18 cellular contexts compared by ENCODE assay signal in genomic region chr7:152735443-152736004, GRCh38. TPM values are rescaled to one million over a fixed set of nuclear protein-coding genes. Genes with fewer than 3 reads are reported as not detected.
DNase-seq lines count a peak whose midpoint lies in the region; ATAC-seq and TF ChIP-seq lines count a peak whose summit lies in the region.
"Had no signal": no experiment of that assay in that cellular context is flagged by ENCODE, and none has a peak within 500 bp of the region (broad histone marks: within the 10 kb centered on the region; RNA-seq: fewer than 3 reads in every experiment).

No MANE protein-coding gene starts in this region.

- no peaks in the 10 kb centered on the region; the same call in 1 of the 2 replicates for H3K9me3 ChIP-seq in Loucy (ENCODE audit: insufficient read depth, low read depth, low read length)
- peaks cover 16% of the 10 kb centered on the region for H3K9me3 ChIP-seq in WERI-Rb-1 (ENCODE audit: severe bottlenecking)

- H3K9me2 ChIP-seq in Loucy (replicated peaks; ENCODE audit: low read depth, low read length): no peaks in the 10 kb centered on the region

- no peak overlapping the region for H3K27ac ChIP-seq in WERI-Rb-1

- no peaks in the 10 kb centered on the region for H3K79me2 ChIP-seq in Loucy (ENCODE audit: insufficient read depth, low read length)

- H3K4me3 ChIP-seq in Loucy (ENCODE audit: low read length, poor library complexity, severe bottlenecking): no peak overlapping the region
- no peak overlapping the region for H3K4me3 ChIP-seq in WERI-Rb-1 (ENCODE audit: low read depth, low read length)

- no peak overlapping the region for H3K4me2 ChIP-seq in Loucy (ENCODE audit: low read depth, low read length, poor library complexity, severe bottlenecking)

- intact Hi-C loops in natural killer cell (cut with micrococcal nuclease): no loop called here

- no peaks in the 10 kb centered on the region for H3K4me1 Mint-ChIP-seq in natural killer cell
- H3K4me1 Mint-ChIP-seq: central memory CD8-positive, alpha-beta T cell; mesothelial cell of epicardium had no signal

- no peaks in the 10 kb centered on the region for H3K4me1 ChIP-seq in Loucy (ENCODE audit: insufficient read depth, low read length, poor library complexity, severe bottlenecking)

- H3F3A ChIP-seq in Loucy (ENCODE audit: low read depth): no peaks in the 10 kb centered on the region

- no peaks in the 10 kb centered on the region for H3K36me3 Mint-ChIP-seq in natural killer cell
- H3K36me3 Mint-ChIP-seq: mesothelial cell of epicardium had no signal

- H3K9ac ChIP-seq in Loucy (ENCODE audit: low read depth, low read length, poor library complexity, severe bottlenecking): no peak overlapping the region

- ATAC-seq in HG03571 (IDR thresholded peaks at IDR 0.05; ENCODE audit: unreplicated experiment) (no peak), natural killer cell (no peak)
- ATAC-seq: activated naive CD4-positive, alpha-beta T cell treated with anti-CD3 and anti-CD28 coated beads, Interleukin-2, amount 50 U/mL, for 72 hours; HCT116 had no signal

- H2AFZ ChIP-seq in Loucy (ENCODE audit: low read length): peak overlapping the region; percentile 36; the same call in 1 of the 2 replicates

- H3K27me3 ChIP-seq in Loucy (ENCODE audit: insufficient read depth, low read length, poor library complexity, severe bottlenecking) (no peaks in the 10 kb centered on the region), WERI-Rb-1 (ENCODE audit: insufficient read depth, low read depth, severe bottlenecking) (no peaks in the 10 kb centered on the region)

- H4K20me1 ChIP-seq in Loucy (ENCODE audit: insufficient read depth, low read length, poor library complexity, severe bottlenecking): no peaks in the 10 kb centered on the region

- DNase-seq in DMS79 treated with DMSO at 0.1 percent for 48 hours (lab: John Stamatoyannopoulos, UW): peak; percentile 83
- DNase-seq in WERI-Rb-1: peak; percentile 22
- peak; percentile 32 for DNase-seq in iPS-NIHi7 (ENCODE audit: extremely low spot score)
- DNase-seq in foreskin melanocyte: no peak
- no peak for DNase-seq in hypothalamus (lab: John Stamatoyannopoulos, UW)
- DNase-seq in natural killer cell: no peak
- DNase-seq: activated CD4-positive, alpha-beta T cell treated with anti-CD3 and anti-CD28 coated beads for 48 hours; DMS 273 treated with DMSO at 0.1 percent for 48 hours; islet precursor cell; NCI-H1436 treated with DMSO at 0.1 percent for 48 hours; small intestine; stimulated activated naive CD4-positive, alpha-beta T cell had no signal

- H3K36me3 ChIP-seq in Loucy (ENCODE audit: insufficient read depth, low read length) (no peaks in the 10 kb centered on the region), WERI-Rb-1 (no peaks in the 10 kb centered on the region)

- no peak overlapping the region for H3K27ac Mint-ChIP-seq in natural killer cell
- H3K27ac Mint-ChIP-seq: activated naive CD4-positive, alpha-beta T cell treated with anti-CD3 and anti-CD28 coated beads, Interleukin-2, amount 50 U/mL, for 72 hours; mesothelial cell of epicardium had no signal

- H3K27me3 Mint-ChIP-seq in natural killer cell (ENCODE audit: low read depth in 2 of 2): peaks cover 0 to 5% of the 10 kb centered on the region in 2 donors

- no peak overlapping the region for H3K4me3 Mint-ChIP-seq in natural killer cell
- H3K4me3 Mint-ChIP-seq: central memory CD8-positive, alpha-beta T cell; mesothelial cell of epicardium had no signal

- peaks cover 0 to 4% of the 10 kb centered on the region in 2 donors for H3K9me3 Mint-ChIP-seq in natural killer cell
- H3K9me3 Mint-ChIP-seq: central memory CD8-positive, alpha-beta T cell had no signal

- TF ChIP-seq CTCF in Loucy (conservative IDR thresholded peaks at IDR 0.05; ENCODE audit: low read length) (no peak), WERI-Rb-1 (IDR thresholded peaks at IDR 0.05; ENCODE audit: low read depth, low read length) (no peak), natural killer cell (IDR thresholded peaks at IDR 0.05) (no peak)

RNA-seq across cellular contexts. Expression of gene ACTR3B, which starts 24.0 kb away (rescaled TPM):
- 1 to 10 TPM; 7.9 to 8.0 (median 8.0) TPM for total RNA-seq in natural killer cell

RNA-seq across cellular contexts. Expression of gene XRCC2, which starts 59.6 kb away (rescaled TPM):
- total RNA-seq in natural killer cell: 1 to 10 TPM; 1.0 to 1.3 (median 1.2) TPM

Comparison
In these comparisons a context has a peak if more than half of its experiments do, and no peak if none do; other contexts are left out.
1. DNase-seq: peak in DMS79 treated with DMSO at 0.1 percent for 48 hours (single experiment), WERI-Rb-1 (single experiment) and iPS-NIHi7 (single experiment); none in foreskin melanocyte (single experiment), hypothalamus (0 of 51) and natural killer cell (single experiment).